Comparison of ENCODE assay signal across 18 cellular contexts in the genomic region with DNA sequence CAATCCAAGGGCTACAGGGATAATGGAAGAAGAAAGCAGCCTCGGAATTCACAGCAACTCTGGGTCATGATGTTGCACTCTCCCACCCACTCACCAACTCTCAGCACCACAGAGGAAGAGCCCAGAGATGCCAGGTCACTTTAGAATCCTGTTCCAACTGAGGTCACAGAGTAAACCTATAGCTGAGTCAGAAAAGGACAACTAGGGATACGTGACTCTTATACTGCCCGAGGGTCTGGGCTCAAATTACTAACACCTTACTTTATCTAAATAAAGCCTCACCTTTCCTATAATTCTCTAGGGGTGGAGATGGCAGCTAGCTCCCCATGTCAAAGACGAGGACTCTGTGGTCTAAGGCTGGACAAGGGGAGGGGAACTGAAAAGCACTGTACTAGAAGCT.
"Had no signal": no experiment of that assay in that cellular context is flagged by ENCODE, and none has a peak within 500 bp of the region (broad histone marks: within the 10 kb centered on the region; RNA-seq: fewer than 3 reads in every experiment).

No MANE protein-coding gene starts in this region.

- H3K27me3 Mint-ChIP-seq: activated CD4-positive, alpha-beta memory T cell treated with anti-CD3 and anti-CD28 coated beads, Interleukin-2, amount 10 ng/mL, durations not matched to agents 7 days and 5 days; dendritic cell treated with granulocyte-macrophage colony-stimulating factor and Interleukin-4, amounts not matched to agents 40 ng/mL and 50 ng/mL, for 4 days had no signal

- DNase-seq: activated CD4-positive, alpha-beta memory T cell treated with anti-CD3 and anti-CD28 coated beads, Interleukin-2, amount 10 ng/mL, durations not matched to agents 7 days and 5 days; activated CD4-positive, alpha-beta T cell treated with anti-CD3 and anti-CD28 coated beads for 4 hours; activated CD8-positive, alpha-beta memory T cell treated with anti-CD3 and anti-CD28 coated beads, Interleukin-2, amount 50 U/mL, for 4 hours; activated gamma-delta T cell; activated T-cell treated with anti-CD3 and anti-CD28 coated beads, Interleukin-2, amount 50 U/mL, for 72 hours; aorta; effector CD8-positive, alpha-beta T cell; immature natural killer cell; kidney glomerular epithelial cell; left ventricle myocardium inferior; mammary epithelial cell; stimulated activated CD4-positive, alpha-beta T cell treated with anti-CD3 and anti-CD28 coated beads, Interleukin-2, amount 100 ng/mL, for 24 hours; stimulated activated naive CD8-positive, alpha-beta T cell treated with anti-CD3 and anti-CD28 coated beads, Interleukin-15, Interleukin-2, amounts not matched to agents 100 U/mL and 50 U/mL, for 24 hours; substantia nigra; uterus had no signal

- H3K9me3 Mint-ChIP-seq: activated CD4-positive, alpha-beta memory T cell treated with anti-CD3 and anti-CD28 coated beads, Interleukin-2, amount 10 ng/mL, durations not matched to agents 7 days and 5 days; activated T-cell treated with anti-CD3 and anti-CD28 coated beads, Interleukin-2, amount 50 U/mL, for 72 hours; dendritic cell treated with granulocyte-macrophage colony-stimulating factor and Interleukin-4, amounts not matched to agents 40 ng/mL and 50 ng/mL, for 4 days; immature natural killer cell; neural progenitor cell; T-helper 2 cell treated with Interferon-gamma antibody and Interleukin-4, amounts not matched to agents 5 μg/mL and 100 μg/mL, for 36 hours had no signal

- ATAC-seq: activated T-cell treated with anti-CD3 and anti-CD28 coated beads, Interleukin-2, amount 50 U/mL, for 72 hours; stimulated activated naive CD8-positive, alpha-beta T cell treated with anti-CD3 and anti-CD28 coated beads, Interleukin-15, Interleukin-2, amounts not matched to agents 100 U/mL and 50 U/mL, for 24 hours had no signal

- H3K27ac Mint-ChIP-seq: activated CD4-positive, alpha-beta memory T cell treated with anti-CD3 and anti-CD28 coated beads, Interleukin-2, amount 10 ng/mL, durations not matched to agents 7 days and 5 days; neural progenitor cell; T-helper 2 cell treated with Interferon-gamma antibody and Interleukin-4, amounts not matched to agents 5 μg/mL and 100 μg/mL, for 36 hours had no signal

- H3K4me3 Mint-ChIP-seq: activated CD4-positive, alpha-beta memory T cell treated with anti-CD3 and anti-CD28 coated beads, Interleukin-2, amount 10 ng/mL, durations not matched to agents 7 days and 5 days; activated T-cell treated with anti-CD3 and anti-CD28 coated beads, Interleukin-2, amount 50 U/mL, for 72 hours; immature natural killer cell; neural progenitor cell; T-helper 2 cell treated with Interferon-gamma antibody and Interleukin-4, amounts not matched to agents 5 μg/mL and 100 μg/mL, for 36 hours had no signal
